Comparison of ENCODE assay signal across 9 cellular contexts in the genomic region with DNA sequence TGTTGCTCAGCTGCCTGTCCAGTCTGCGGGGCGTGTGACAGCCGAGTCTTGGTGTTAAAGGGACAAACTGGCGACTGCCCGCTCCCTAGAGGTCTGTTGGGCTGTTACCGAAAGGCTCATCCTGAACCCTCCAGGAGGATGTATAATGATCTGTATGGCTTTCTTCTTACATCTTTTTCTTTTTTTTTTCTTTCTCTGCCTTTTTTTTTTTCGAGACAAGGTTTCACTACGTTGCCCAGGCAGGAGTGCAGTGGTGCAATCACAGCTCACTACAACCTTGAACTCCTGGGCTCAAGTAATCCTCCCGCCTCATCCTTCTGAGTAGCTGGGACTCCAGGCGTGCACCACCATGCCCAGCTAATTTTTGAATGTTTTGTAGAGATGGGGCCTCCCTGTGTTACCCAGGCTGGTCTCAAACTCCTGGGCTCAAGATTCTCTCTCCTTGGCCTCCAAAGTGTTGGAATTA. TPM values are rescaled to one million over a fixed set of nuclear protein-coding genes. Genes with fewer than 3 reads are reported as not detected.
DNase-seq lines count a peak whose midpoint lies in the region; ATAC-seq and TF ChIP-seq lines count a peak whose summit lies in the region.
"Had no signal": no experiment of that assay in that cellular context is flagged by ENCODE, and none has a peak within 500 bp of the region (broad histone marks: within the 10 kb centered on the region; RNA-seq: fewer than 3 reads in every experiment).

No MANE protein-coding gene starts in this region.

- no peaks in the 10 kb centered on the region for H3K27me3 Mint-ChIP-seq in activated CD4-positive, alpha-beta T cell treated with anti-CD3 and anti-CD28 coated beads for 36 hours

- no peak for TF ChIP-seq CTCF in body of pancreas (IDR thresholded peaks at IDR 0.05)
- no peak for TF ChIP-seq CTCF in lung (IDR thresholded peaks at IDR 0.05; ENCODE audit: control extremely low read depth, extremely low read depth)
- no peak for TF ChIP-seq CTCF in vagina (IDR thresholded peaks at IDR 0.05)

- H3K27me3 ChIP-seq in body of pancreas (no peaks in the 10 kb centered on the region), lung (ENCODE audit: control insufficient read depth, insufficient read depth) (no peaks in the 10 kb centered on the region), vagina (no peaks in the 10 kb centered on the region)

- peaks cover 24% of the 10 kb centered on the region for H3K4me1 Mint-ChIP-seq in activated CD4-positive, alpha-beta T cell treated with anti-CD3 and anti-CD28 coated beads for 36 hours

- ATAC-seq in activated CD4-positive, alpha-beta T cell treated with anti-CD3 and anti-CD28 coated beads for 36 hours, result peak; percentile 10
- ATAC-seq in body of pancreas, result no peak
- ATAC-seq in lung (ENCODE audit: insufficient read depth, low FRiP score), result no peak
- ATAC-seq in HG03039 (IDR thresholded peaks at IDR 0.05; ENCODE audit: unreplicated experiment), result no peak

- no peak for TF ChIP-seq POLR2A in body of pancreas (IDR thresholded peaks at IDR 0.05)
- TF ChIP-seq POLR2A in vagina (IDR thresholded peaks at IDR 0.05), result no peak

- H3K36me3 Mint-ChIP-seq in activated CD4-positive, alpha-beta T cell treated with anti-CD3 and anti-CD28 coated beads for 36 hours (ENCODE audit: low read depth), result peaks cover 37% of the 10 kb centered on the region

- DNase-seq in activated CD4-positive, alpha-beta T cell treated with anti-CD3 and anti-CD28 coated beads for 36 hours, result no peak
- no peak for DNase-seq in activated CD4-positive, alpha-beta T cell treated with anti-CD3 and anti-CD28 coated beads for 4 hours
- DNase-seq in HuH-7 (ENCODE audit: low spot score) (peak; percentile 75), body of pancreas (no peak), lung (ENCODE audit: low spot score) (no peak), vagina (ENCODE audit: extremely low spot score in 2 of 2) (no peak), MV-4-11 (lab: John Stamatoyannopoulos, UW) (no peak)

- 6% methylated on average over 9 to 10 of the region's 10 CpGs for WGBS in body of pancreas, 2 donors
- 10 to 17% methylated on average over 10 of the region's 10 CpGs for WGBS in lung, 2 donors

- H3K4me1 ChIP-seq in body of pancreas (peaks cover 19% of the 10 kb centered on the region), lung (ENCODE audit: control insufficient read depth in 2 of 2, insufficient read depth in 2 of 2, low read length in 2 of 2) (peaks cover 3 to 5% of the 10 kb centered on the region in 2 donors), vagina (peaks cover 23% of the 10 kb centered on the region)

- CTCF ChIA-PET in activated CD4-positive, alpha-beta T cell treated with anti-CD3 and anti-CD28 coated beads for 36 hours (lab: Charles Lee), result interaction anchor here (0.7 to 1.6 kb wide), 6 partner anchors 15 to 266 kb away, joined by 3 to 6 read pairs (median 5); no protein-coding TSS in a partner anchor

- H3K27ac ChIP-seq in body of pancreas, result peak overlapping the region; percentile 73 to 88 (median 82)
- peak overlapping the region; percentile 87 to 95 for H3K27ac ChIP-seq in lung (ENCODE audit: low read depth in 1 of 2, low read length in 1 of 2)
- H3K27ac ChIP-seq in vagina, result peak overlapping the region; percentile 83

- H3K4me3 Mint-ChIP-seq in activated CD4-positive, alpha-beta T cell treated with anti-CD3 and anti-CD28 coated beads for 36 hours, result peak overlapping the region; percentile 84

- intact Hi-C loops in activated CD4-positive, alpha-beta T cell treated with anti-CD3 and anti-CD28 coated beads for 36 hours (cut with DNase I, micrococcal nuclease), result loop anchor here (1.0 to 10.0 kb wide), 6 partner anchors 13 to 344 kb away; partner anchors contain the start of genes ZDHHC4 (in 2 of the 2) and ZNF316 (in 1 of the 2)
- intact Hi-C loops in body of pancreas (cut with DNase I) (no loop called here), vagina (cut with DNase I) (no loop called here)

- H3K9me3 ChIP-seq in body of pancreas (no peaks in the 10 kb centered on the region), lung (ENCODE audit: control insufficient read depth in 2 of 2, insufficient read depth in 1 of 2, low read length in 1 of 2) (no peaks in the 10 kb centered on the region), vagina (no peaks in the 10 kb centered on the region)

- H3K27ac Mint-ChIP-seq in activated CD4-positive, alpha-beta T cell treated with anti-CD3 and anti-CD28 coated beads for 36 hours, result peak overlapping the region; percentile 80

- H3K9me3 Mint-ChIP-seq in activated CD4-positive, alpha-beta T cell treated with anti-CD3 and anti-CD28 coated beads for 36 hours (ENCODE audit: low read depth), result no peaks in the 10 kb centered on the region

- POLR2A ChIA-PET in activated CD4-positive, alpha-beta T cell treated with anti-CD3 and anti-CD28 coated beads for 36 hours (lab: Charles Lee), result no interaction called here

- peaks cover 5 to 15% of the 10 kb centered on the region in 2 donors for H3K36me3 ChIP-seq in body of pancreas (replicated peaks in 1 of 2; ENCODE audit: insufficient read depth in 1 of 2, low read depth in 2 of 2)
- H3K36me3 ChIP-seq in lung (ENCODE audit: control insufficient read depth in 2 of 2, insufficient read depth in 2 of 2, low read length in 2 of 2), result peaks cover 12 to 25% of the 10 kb centered on the region in 2 donors
- peaks cover 0 to 47% of the 10 kb centered on the region in 2 donors for H3K36me3 ChIP-seq in vagina

- H3K4me3 ChIP-seq in body of pancreas (peak overlapping the region; percentile 26 to 93), lung (peak overlapping the region; percentile 97), vagina (peak overlapping the region; percentile 70 to 74)

RNA-seq across cellular contexts. Expression of gene INTS15, which starts 0.9 kb away (rescaled TPM):
- 10 to 100 TPM; 27.8 to 31.8 TPM for total RNA-seq in activated CD4-positive, alpha-beta T cell treated with anti-CD3 and anti-CD28 coated beads for 36 hours
- total RNA-seq in body of pancreas (10 to 100 TPM; 25.7 to 40.5 TPM), lung (10 to 100 TPM; 24.7 to 34.5 TPM), vagina (34.4 TPM)
- polyA plus RNA-seq in lung, result 10 to 100 TPM; 13.8 to 20.2 TPM

RNA-seq across cellular contexts. Expression of gene ZDHHC4, which starts 13.4 kb away (rescaled TPM):
- 10 to 100 TPM; 30.1 to 34.1 TPM for total RNA-seq in activated CD4-positive, alpha-beta T cell treated with anti-CD3 and anti-CD28 coated beads for 36 hours
- 10 to 100 TPM; 19.1 to 35.5 TPM for total RNA-seq in body of pancreas
- total RNA-seq in lung, result 10 to 100 TPM; 57.3 to 79.6 TPM
- 10 to 100 TPM; 44.1 to 46.4 TPM for polyA plus RNA-seq in lung
- total RNA-seq in vagina, result 36.3 TPM

RNA-seq across cellular contexts. Expression of gene ZNF853, which starts 24.7 kb away (rescaled TPM):
- 1 to 10 TPM; 1.2 to 1.3 TPM for total RNA-seq in activated CD4-positive, alpha-beta T cell treated with anti-CD3 and anti-CD28 coated beads for 36 hours
- 10 to 100 TPM in 1 of 2 donors, 1 to 10 TPM in 1; 3.6 to 11.2 TPM for total RNA-seq in body of pancreas
- 1 to 10 TPM; 5.3 to 7.6 TPM for total RNA-seq in lung
- polyA plus RNA-seq in lung, result 1 to 10 TPM; 1.4 to 2.3 TPM
- total RNA-seq in vagina, result 14.0 TPM

RNA-seq across cellular contexts. Expression of gene GRID2IP, which starts 39.4 kb away (rescaled TPM):
- total RNA-seq in activated CD4-positive, alpha-beta T cell treated with anti-CD3 and anti-CD28 coated beads for 36 hours, result under 1 TPM; 0.05 to 0.11 TPM
- 1 to 10 TPM; 1.0 to 1.6 TPM for total RNA-seq in body of pancreas
- under 1 TPM; 0.77 to 0.80 TPM for total RNA-seq in lung
- under 1 TPM; 0.16 to 0.23 TPM for polyA plus RNA-seq in lung
- not detected for total RNA-seq in vagina
- total RNA-seq: glomerular endothelial cell had no signal

RNA-seq across cellular contexts. Expression of gene ZNF316, which starts 46.4 kb away (rescaled TPM):
- total RNA-seq in activated CD4-positive, alpha-beta T cell treated with anti-CD3 and anti-CD28 coated beads for 36 hours, result 10 to 100 TPM; 15.7 to 20.8 TPM
- total RNA-seq in body of pancreas (10 to 100 TPM; 29.1 to 69.5 TPM), lung (10 to 100 TPM; 20.9 to 38.5 TPM), vagina (25.5 TPM)
- 10 to 100 TPM; 23.3 to 24.6 TPM for polyA plus RNA-seq in lung

Comparison
In these comparisons a context has a peak if more than half of its experiments do, and no peak if none do; other contexts are left out.
1. intact Hi-C loops: an anchor here in activated CD4-positive, alpha-beta T cell treated with anti-CD3 and anti-CD28 coated beads for 36 hours (1.0 to 10.0 kb wide); none called in body of pancreas and vagina.